ENCODE assay signal across 18 cellular contexts in genomic region chr4:27006247-27006603, GRCh38.
DNase-seq lines count a peak whose midpoint lies in the region; ATAC-seq and TF ChIP-seq lines count a peak whose summit lies in the region.
"Had no signal": no experiment of that assay in that cellular context is flagged by ENCODE, and none has a peak within 500 bp of the region (broad histone marks: within the 10 kb centered on the region; RNA-seq: fewer than 3 reads in every experiment).

No MANE protein-coding gene starts in this region.

- H4K20me1 ChIP-seq in GM23248 (ENCODE audit: insufficient read depth) (no peaks in the 10 kb centered on the region), PC-3 (ENCODE audit: low read length) (no peaks in the 10 kb centered on the region)

- H3K4me3 ChIP-seq in GM23248 (peak overlapping the region; percentile 56), PC-3 (ENCODE audit: low read length) (peak overlapping the region; percentile 58)
- H3K4me3 ChIP-seq: GM12878, HAP-1, lower lobe of right lung had no signal

- peak; percentile 46 for DNase-seq in GM23248
- DNase-seq in PC-3: peak; percentile 15
- DNase-seq in left lobe of liver (ENCODE audit: low spot score): no peak
- DNase-seq in stimulated activated effector memory CD8-positive, alpha-beta T cell treated with anti-CD3 and anti-CD28 coated beads, Interleukin-12 subunit alpha, Interleukin-12 subunit beta, amount 100 ng/mL, for 72 hours (ENCODE audit: low spot score in 2 of 2): no peak
- DNase-seq in WTC11 (ENCODE audit: low spot score): no peak
- no peak for DNase-seq in NCI-H1436 treated with DMSO at 0.1 percent for 48 hours (lab: John Stamatoyannopoulos, UW)
- no peak for DNase-seq in chondrocyte (ENCODE audit: low spot score)
- DNase-seq: activated CD8-positive, alpha-beta memory T cell treated with anti-CD3 and anti-CD28 coated beads for 24 hours; activated gamma-delta T cell; C1 segment of cervical spinal cord; KBM-7; lower lobe of right lung; NCI-H1436; NCI-H510A; SK-N-SH; stimulated activated naive CD4-positive, alpha-beta T cell treated with Interleukin-2 at 50 U/mL for 16 hours had no signal

- H3K36me3 Mint-ChIP-seq in stimulated activated effector memory CD8-positive, alpha-beta T cell treated with anti-CD3 and anti-CD28 coated beads, Interleukin-12 subunit alpha, Interleukin-12 subunit beta, amount 100 ng/mL, for 72 hours: peaks cover 61% of the 10 kb centered on the region
- H3K36me3 Mint-ChIP-seq in WTC11 (no peaks in the 10 kb centered on the region), chondrocyte (ENCODE audit: low read depth) (peaks cover 1% of the 10 kb centered on the region)

- H3K4me1 Mint-ChIP-seq in stimulated activated effector memory CD8-positive, alpha-beta T cell treated with anti-CD3 and anti-CD28 coated beads, Interleukin-12 subunit alpha, Interleukin-12 subunit beta, amount 100 ng/mL, for 72 hours: peaks cover 30% of the 10 kb centered on the region
- H3K4me1 Mint-ChIP-seq in WTC11 (peaks cover 26% of the 10 kb centered on the region), chondrocyte (ENCODE audit: low read depth) (peaks cover 40% of the 10 kb centered on the region)

- TF ChIP-seq CTCF in PC-3 (conservative IDR thresholded peaks at IDR 0.05; ENCODE audit: low read depth, low read length) (no peak), WTC11 (IDR thresholded peaks at IDR 0.05) (no peak), chondrocyte (IDR thresholded peaks at IDR 0.05) (no peak)

- H3K27me3 ChIP-seq in GM23248 (replicated peaks; ENCODE audit: insufficient read depth) (no peaks in the 10 kb centered on the region), PC-3 (ENCODE audit: low read length) (no peaks in the 10 kb centered on the region)

- no peaks in the 10 kb centered on the region for H3K79me2 ChIP-seq in GM23248 (ENCODE audit: insufficient read depth)
- no peaks in the 10 kb centered on the region for H3K79me2 ChIP-seq in PC-3 (ENCODE audit: low read length)

- H3K4me3 Mint-ChIP-seq in stimulated activated effector memory CD8-positive, alpha-beta T cell treated with anti-CD3 and anti-CD28 coated beads, Interleukin-12 subunit alpha, Interleukin-12 subunit beta, amount 100 ng/mL, for 72 hours: no peak overlapping the region
- H3K4me3 Mint-ChIP-seq in WTC11 (no peak overlapping the region), chondrocyte (ENCODE audit: unreplicated experiment) (no peak overlapping the region)

- ATAC-seq in PC-3 (peak; percentile 49), left lobe of liver (peak; percentile 71), WTC11 (no peak)
- ATAC-seq in stimulated activated effector memory CD8-positive, alpha-beta T cell treated with anti-CD3 and anti-CD28 coated beads, Interleukin-12 subunit alpha, Interleukin-12 subunit beta, amount 100 ng/mL, for 72 hours: no peak
- ATAC-seq: GM12878 had no signal

- in situ Hi-C loops in GM23248 (cut with MboI): loop anchor here (10.0 to 25.0 kb wide), 3 partner anchors 141 to 544 kb away; partner anchors contain the start of gene STIM2

- H3K4me2 ChIP-seq in GM23248 (ENCODE audit: unreplicated experiment): peak overlapping the region; percentile 81
- H3K4me2 ChIP-seq in PC-3 (ENCODE audit: low read length): peak overlapping the region; percentile 81

- intact Hi-C loops in PC-3 (cut with micrococcal nuclease): loop anchor here (5.0 kb wide), 2 partner anchors 44 to 99 kb away; no protein-coding TSS in a partner anchor

- H3K4me1 ChIP-seq in GM23248 (ENCODE audit: insufficient read depth) (peaks cover 74% of the 10 kb centered on the region), PC-3 (ENCODE audit: insufficient read depth, low read length) (peaks cover 71% of the 10 kb centered on the region)

- H3K27ac ChIP-seq in GM23248: peak overlapping the region; percentile 73
- peak overlapping the region; percentile 89 for H3K27ac ChIP-seq in PC-3 (ENCODE audit: low read length)
- H3K27ac ChIP-seq: lower lobe of right lung had no signal

- H3F3A ChIP-seq in GM23248 (ENCODE audit: insufficient read depth) (peaks cover 58% of the 10 kb centered on the region), PC-3 (ENCODE audit: low read length, unreplicated experiment) (peaks cover 3% of the 10 kb centered on the region)

- no peaks in the 10 kb centered on the region for H3K9me3 Mint-ChIP-seq in stimulated activated effector memory CD8-positive, alpha-beta T cell treated with anti-CD3 and anti-CD28 coated beads, Interleukin-12 subunit alpha, Interleukin-12 subunit beta, amount 100 ng/mL, for 72 hours
- H3K9me3 Mint-ChIP-seq in WTC11 (no peaks in the 10 kb centered on the region), chondrocyte (ENCODE audit: low read depth) (no peaks in the 10 kb centered on the region)

- WGBS in GM23248 (ENCODE audit: low coverage in 1 of 2, low lambda C conversion rate in 2 of 2, missing lambda C conversion rate in 2 of 2), 2 experiments: 6 to 16% methylated on average over 7 of the region's 7 CpGs

- H3K27ac Mint-ChIP-seq in stimulated activated effector memory CD8-positive, alpha-beta T cell treated with anti-CD3 and anti-CD28 coated beads, Interleukin-12 subunit alpha, Interleukin-12 subunit beta, amount 100 ng/mL, for 72 hours: peak overlapping the region; percentile 29
- H3K27ac Mint-ChIP-seq in WTC11 (no peak overlapping the region), chondrocyte (ENCODE audit: unreplicated experiment) (no peak overlapping the region)

- H3K9me2 ChIP-seq in GM23248 (ENCODE audit: insufficient read depth): no peaks in the 10 kb centered on the region
- no peaks in the 10 kb centered on the region for H3K9me2 ChIP-seq in PC-3 (replicated peaks; ENCODE audit: low read length)
- H3K9me2 ChIP-seq: SK-N-SH had no signal

- H3K36me3 ChIP-seq in GM23248 (ENCODE audit: low read depth): no peaks in the 10 kb centered on the region
- no peaks in the 10 kb centered on the region for H3K36me3 ChIP-seq in PC-3 (ENCODE audit: low read depth, low read length)
- H3K36me3 ChIP-seq: HAP-1 had no signal

- H3K9ac ChIP-seq in GM23248: peak overlapping the region; percentile 41
- H3K9ac ChIP-seq in PC-3 (ENCODE audit: low read length): peak overlapping the region; percentile 59
- H3K9ac ChIP-seq: SK-N-SH had no signal

- H3K9me3 ChIP-seq in GM23248 (ENCODE audit: low read depth) (no peaks in the 10 kb centered on the region), PC-3 (ENCODE audit: low read length) (no peaks in the 10 kb centered on the region)
- H3K9me3 ChIP-seq: HAP-1, lower lobe of right lung, SK-N-SH had no signal

- no TSS peak for BruUV-seq in PC-3 (replicated peaks; lab: Mats Ljungman, UMichigan)

- CTCF ChIA-PET in PC-3 (lab: Charles Lee) (interaction anchor here (1.6 kb wide), 1 partner anchor 218 kb away, joined by 4 read pairs; no protein-coding TSS in a partner anchor), WTC11 (lab: Charles Lee) (no interaction called here)

- H2AFZ ChIP-seq in GM23248 (peak overlapping the region; percentile 46; the same call in 1 of the 2 replicates), PC-3 (ENCODE audit: low read length) (0 out of 2 replicates have a peak overlapping the region, but pooled peaks have one; percentile 11)

- H3K27me3 Mint-ChIP-seq in WTC11 (ENCODE audit: low read depth) (no peaks in the 10 kb centered on the region), chondrocyte (ENCODE audit: low read depth) (no peaks in the 10 kb centered on the region)

- POLR2A ChIA-PET in PC-3 (lab: Charles Lee; ENCODE audit: unreplicated experiment): interaction anchor here (0.7 kb wide), 1 partner anchor 225 kb away, joined by 3 read pairs; no protein-coding TSS in a partner anchor
- POLR2A ChIA-PET in WTC11 (lab: Charles Lee): no interaction called here

TF ChIP-seq in WTC11, 78 proteins besides CTCF, POLR2A, EP300 and RAD21 (continues in another document):
- TF ChIP-seq TCF7 (CRISPR knock-in tag; IDR thresholded peaks at IDR 0.05; ENCODE audit: low read depth): no peak
- TF ChIP-seq MXD4 (CRISPR knock-in tag; IDR thresholded peaks at IDR 0.05; ENCODE audit: borderline replicate concordance): no peak
- TF ChIP-seq ZNF512 (CRISPR knock-in tag; IDR thresholded peaks at IDR 0.05; ENCODE audit: borderline replicate concordance): no peak
- no peak for TF ChIP-seq IRF2 (CRISPR knock-in tag; IDR thresholded peaks at IDR 0.05; ENCODE audit: borderline replicate concordance, low read depth)
- TF ChIP-seq ETV6 (CRISPR knock-in tag; IDR thresholded peaks at IDR 0.05): no peak
- TF ChIP-seq NR3C1 (CRISPR knock-in tag; conservative IDR thresholded peaks at IDR 0.05; ENCODE audit: low read depth): no peak

Comparison
In these comparisons a context has a peak if more than half of its experiments do, and no peak if none do; other contexts are left out.
1. DNase-seq: peak in GM23248 (single experiment) and PC-3 (single experiment); none in left lobe of liver (single experiment), stimulated activated effector memory CD8-positive, alpha-beta T cell treated with anti-CD3 and anti-CD28 coated beads, Interleukin-12 subunit alpha, Interleukin-12 subunit beta, amount 100 ng/mL, for 72 hours (0 of 2), WTC11 (single experiment), NCI-H1436 treated with DMSO at 0.1 percent for 48 hours (single experiment) and chondrocyte (single experiment).
2. ATAC-seq: peak in PC-3 (single experiment) and left lobe of liver (single experiment); none in stimulated activated effector memory CD8-positive, alpha-beta T cell treated with anti-CD3 and anti-CD28 coated beads, Interleukin-12 subunit alpha, Interleukin-12 subunit beta, amount 100 ng/mL, for 72 hours (single experiment) and WTC11 (single experiment).